ENCODE assay signal across 8 cellular contexts in genomic region chr16:30567160-30567990, GRCh38. TPM values are rescaled to one million over a fixed set of nuclear protein-coding genes. Genes with fewer than 3 reads are reported as not detected.
DNase-seq lines count a peak whose midpoint lies in the region; TF ChIP-seq lines count a peak whose summit lies in the region.

No MANE protein-coding gene starts in this region.

- peak; percentile 82 for DNase-seq in activated naive CD4-positive, alpha-beta T cell treated with Interleukin-2 at 50 U/mL for 16 hours
- DNase-seq in activated naive CD4-positive, alpha-beta T cell (lab: John Stamatoyannopoulos, UW): no peak
- DNase-seq in activated T-helper 1 cell treated with anti-CD3 and anti-CD28 coated beads, Interleukin-12 subunit alpha, Interleukin-12 subunit beta, Interleukin-2, Interleukin-4 antibody, amounts not matched to agents 30 ng/mL and 10 ng/mL and 1 ng/mL, durations not matched to agents 14 hours and 24 hours and 36 hours (ENCODE audit: low spot score): peak; percentile 66
- no peak for DNase-seq in vagina (ENCODE audit: extremely low spot score in 2 of 2)
- DNase-seq in H4 (ENCODE audit: low spot score): no peak
- DNase-seq in GM13976 (ENCODE audit: low spot score): no peak
- no peak for DNase-seq in posterior vena cava (ENCODE audit: low spot score)

- intact Hi-C loops in activated T-helper 1 cell treated with anti-CD3 and anti-CD28 coated beads, Interleukin-12 subunit alpha, Interleukin-12 subunit beta, Interleukin-2, Interleukin-4 antibody, amounts not matched to agents 30 ng/mL and 10 ng/mL and 1 ng/mL, durations not matched to agents 14 hours and 24 hours and 36 hours (cut with micrococcal nuclease): no loop called here
- intact Hi-C loops in vagina (cut with DNase I) (no loop called here), posterior vena cava (cut with DNase I) (no loop called here)

- no peaks in the 10 kb centered on the region for H3K9me3 ChIP-seq in mesodermal cell (ENCODE audit: control insufficient read depth, low read length)
- H3K9me3 ChIP-seq in vagina: no peaks in the 10 kb centered on the region

- peaks cover 11% of the 10 kb centered on the region for H3K4me1 ChIP-seq in mesodermal cell (ENCODE audit: control insufficient read depth, insufficient read depth, low read length, poor library complexity, severe bottlenecking)
- H3K4me1 ChIP-seq in vagina: peaks cover 53% of the 10 kb centered on the region

- no peak for TF ChIP-seq CTCF in vagina (IDR thresholded peaks at IDR 0.05)
- no peak for TF ChIP-seq CTCF in GM13976 (IDR thresholded peaks at IDR 0.05; ENCODE audit: borderline replicate concordance, control extremely low read depth, extremely low read depth, insufficient read depth, missing control alignments)

- H3K36me3 ChIP-seq in mesodermal cell (ENCODE audit: control insufficient read depth, insufficient read depth, low read length): no peaks in the 10 kb centered on the region
- no peaks in the 10 kb centered on the region for H3K36me3 ChIP-seq in vagina

- H3K27me3 ChIP-seq in vagina: no peaks in the 10 kb centered on the region

- H3K27me3 Mint-ChIP-seq in activated T-helper 1 cell treated with anti-CD3 and anti-CD28 coated beads, Interleukin-12 subunit alpha, Interleukin-12 subunit beta, Interleukin-2, Interleukin-4 antibody, amounts not matched to agents 30 ng/mL and 10 ng/mL and 1 ng/mL, durations not matched to agents 14 hours and 24 hours and 36 hours (ENCODE audit: insufficient read depth): no peaks in the 10 kb centered on the region

- peak overlapping the region; percentile 97 for H3K27ac Mint-ChIP-seq in activated T-helper 1 cell treated with anti-CD3 and anti-CD28 coated beads, Interleukin-12 subunit alpha, Interleukin-12 subunit beta, Interleukin-2, Interleukin-4 antibody, amounts not matched to agents 30 ng/mL and 10 ng/mL and 1 ng/mL, durations not matched to agents 14 hours and 24 hours and 36 hours

- peak overlapping the region; percentile 29 for H3K27ac ChIP-seq in mesodermal cell (ENCODE audit: low read depth, low read length, severe bottlenecking)
- peak overlapping the region; percentile 75 for H3K27ac ChIP-seq in vagina

- peaks cover 6% of the 10 kb centered on the region for H3K36me3 Mint-ChIP-seq in activated T-helper 1 cell treated with anti-CD3 and anti-CD28 coated beads, Interleukin-12 subunit alpha, Interleukin-12 subunit beta, Interleukin-2, Interleukin-4 antibody, amounts not matched to agents 30 ng/mL and 10 ng/mL and 1 ng/mL, durations not matched to agents 14 hours and 24 hours and 36 hours (ENCODE audit: low read depth)

- H3K4me3 Mint-ChIP-seq in activated T-helper 1 cell treated with anti-CD3 and anti-CD28 coated beads, Interleukin-12 subunit alpha, Interleukin-12 subunit beta, Interleukin-2, Interleukin-4 antibody, amounts not matched to agents 30 ng/mL and 10 ng/mL and 1 ng/mL, durations not matched to agents 14 hours and 24 hours and 36 hours: peak overlapping the region; percentile 79

- 89 to 98% methylated on average over 5 of the region's 14 CpGs for WGBS in mesodermal cell (ENCODE audit: insufficient coverage in 2 of 2), 2 experiments

- no peak overlapping the region for H3K4me3 ChIP-seq in mesodermal cell (ENCODE audit: extremely low read depth, insufficient read depth, low read length, poor library complexity, severe bottlenecking)
- H3K4me3 ChIP-seq in vagina: no peak overlapping the region

- in situ Hi-C loops in GM13976 (cut with MboI; ENCODE audit: low sequenced_read_pairs, unreplicated experiment): no loop called here

- no peaks in the 10 kb centered on the region for H3K9me3 Mint-ChIP-seq in activated T-helper 1 cell treated with anti-CD3 and anti-CD28 coated beads, Interleukin-12 subunit alpha, Interleukin-12 subunit beta, Interleukin-2, Interleukin-4 antibody, amounts not matched to agents 30 ng/mL and 10 ng/mL and 1 ng/mL, durations not matched to agents 14 hours and 24 hours and 36 hours

- no peak for TF ChIP-seq POLR2A in vagina (IDR thresholded peaks at IDR 0.05)

- H3K4me1 Mint-ChIP-seq in activated T-helper 1 cell treated with anti-CD3 and anti-CD28 coated beads, Interleukin-12 subunit alpha, Interleukin-12 subunit beta, Interleukin-2, Interleukin-4 antibody, amounts not matched to agents 30 ng/mL and 10 ng/mL and 1 ng/mL, durations not matched to agents 14 hours and 24 hours and 36 hours (ENCODE audit: low read depth): peaks cover 43% of the 10 kb centered on the region

RNA-seq across cellular contexts. Expression of gene ZNF688, which starts 4.1 kb away (rescaled TPM):
- 7.4 and 9.4 TPM in 2 replicates for total RNA-seq in activated T-helper 1 cell treated with anti-CD3 and anti-CD28 coated beads, Interleukin-12 subunit alpha, Interleukin-12 subunit beta, Interleukin-2, Interleukin-4 antibody, amounts not matched to agents 30 ng/mL and 10 ng/mL and 1 ng/mL, durations not matched to agents 14 hours and 24 hours and 36 hours
- polyA plus RNA-seq in mesodermal cell (2013, experiment 1 of 2): 6.2 TPM
- 7.6 TPM for polyA plus RNA-seq in mesodermal cell (2013, experiment 2 of 2)
- total RNA-seq in vagina (20.1 TPM), posterior vena cava (10 to 100 TPM in 1 of 2 donors, 1 to 10 TPM in 1; 8.8 to 10.8 TPM)
- 3.1 and 6.0 TPM in 2 replicates for total RNA-seq in H4 (2014; rRNA removed; shearing (Covaris generic))

RNA-seq across cellular contexts. Expression of gene ZNF764, which starts 9.2 kb away (rescaled TPM):
- 17.9 and 21.2 TPM in 2 replicates for total RNA-seq in activated T-helper 1 cell treated with anti-CD3 and anti-CD28 coated beads, Interleukin-12 subunit alpha, Interleukin-12 subunit beta, Interleukin-2, Interleukin-4 antibody, amounts not matched to agents 30 ng/mL and 10 ng/mL and 1 ng/mL, durations not matched to agents 14 hours and 24 hours and 36 hours
- polyA plus RNA-seq in mesodermal cell (2013, experiment 1 of 2): 8.1 TPM
- polyA plus RNA-seq in mesodermal cell (2013, experiment 2 of 2): 7.1 TPM
- total RNA-seq in vagina (18.4 TPM), posterior vena cava (1 to 10 TPM; 6.0 to 6.5 TPM)
- 3.2 and 5.2 TPM in 2 replicates for total RNA-seq in H4 (2014; rRNA removed; shearing (Covaris generic))

RNA-seq across cellular contexts. Expression of gene ZNF785, which starts 18.1 kb away (rescaled TPM):
- 19.2 and 21.5 TPM in 2 replicates for total RNA-seq in activated T-helper 1 cell treated with anti-CD3 and anti-CD28 coated beads, Interleukin-12 subunit alpha, Interleukin-12 subunit beta, Interleukin-2, Interleukin-4 antibody, amounts not matched to agents 30 ng/mL and 10 ng/mL and 1 ng/mL, durations not matched to agents 14 hours and 24 hours and 36 hours
- 7.9 TPM for polyA plus RNA-seq in mesodermal cell (2013, experiment 1 of 2)
- polyA plus RNA-seq in mesodermal cell (2013, experiment 2 of 2): 9.1 TPM
- total RNA-seq in vagina (21.6 TPM), posterior vena cava (10 to 100 TPM; 10.2 to 10.5 TPM)
- 1.3 and 3.1 TPM in 2 replicates for total RNA-seq in H4 (2014; rRNA removed; shearing (Covaris generic))

RNA-seq across cellular contexts. Expression of gene ZNF747, which starts 32.7 kb away (rescaled TPM):
- total RNA-seq in activated T-helper 1 cell treated with anti-CD3 and anti-CD28 coated beads, Interleukin-12 subunit alpha, Interleukin-12 subunit beta, Interleukin-2, Interleukin-4 antibody, amounts not matched to agents 30 ng/mL and 10 ng/mL and 1 ng/mL, durations not matched to agents 14 hours and 24 hours and 36 hours: 13.8 and 15.8 TPM in 2 replicates
- polyA plus RNA-seq in mesodermal cell (2013, experiment 1 of 2): 4.9 TPM
- polyA plus RNA-seq in mesodermal cell (2013, experiment 2 of 2): 4.4 TPM
- total RNA-seq in vagina: 10.6 TPM
- total RNA-seq in H4 (2014; rRNA removed; shearing (Covaris generic)): 1.5 and 2.6 TPM in 2 replicates
- 1 to 10 TPM; 9.6 to 9.8 TPM for total RNA-seq in posterior vena cava

RNA-seq across cellular contexts. Expression of gene ZNF768, which starts 41.0 kb away (rescaled TPM):
- 13.7 and 14.6 TPM in 2 replicates for total RNA-seq in activated T-helper 1 cell treated with anti-CD3 and anti-CD28 coated beads, Interleukin-12 subunit alpha, Interleukin-12 subunit beta, Interleukin-2, Interleukin-4 antibody, amounts not matched to agents 30 ng/mL and 10 ng/mL and 1 ng/mL, durations not matched to agents 14 hours and 24 hours and 36 hours
- 33.7 TPM for polyA plus RNA-seq in mesodermal cell (2013, experiment 1 of 2)
- 31.0 TPM for polyA plus RNA-seq in mesodermal cell (2013, experiment 2 of 2)
- 30.7 TPM for total RNA-seq in vagina
- 22.7 and 29.2 TPM in 2 replicates for total RNA-seq in H4 (2014; rRNA removed; shearing (Covaris generic))
- total RNA-seq in posterior vena cava: 10 to 100 TPM; 21.9 to 27.3 TPM

Comparison
In these comparisons a context has a peak if more than half of its experiments do, and no peak if none do; other contexts are left out.
1. DNase-seq: peak in activated naive CD4-positive, alpha-beta T cell treated with Interleukin-2 at 50 U/mL for 16 hours (single experiment) and activated T-helper 1 cell treated with anti-CD3 and anti-CD28 coated beads, Interleukin-12 subunit alpha, Interleukin-12 subunit beta, Interleukin-2, Interleukin-4 antibody, amounts not matched to agents 30 ng/mL and 10 ng/mL and 1 ng/mL, durations not matched to agents 14 hours and 24 hours and 36 hours (single experiment); none in activated naive CD4-positive, alpha-beta T cell (0 of 4), vagina (0 of 2), H4 (single experiment), GM13976 (single experiment) and posterior vena cava (single experiment).